In the genomic region with DNA sequence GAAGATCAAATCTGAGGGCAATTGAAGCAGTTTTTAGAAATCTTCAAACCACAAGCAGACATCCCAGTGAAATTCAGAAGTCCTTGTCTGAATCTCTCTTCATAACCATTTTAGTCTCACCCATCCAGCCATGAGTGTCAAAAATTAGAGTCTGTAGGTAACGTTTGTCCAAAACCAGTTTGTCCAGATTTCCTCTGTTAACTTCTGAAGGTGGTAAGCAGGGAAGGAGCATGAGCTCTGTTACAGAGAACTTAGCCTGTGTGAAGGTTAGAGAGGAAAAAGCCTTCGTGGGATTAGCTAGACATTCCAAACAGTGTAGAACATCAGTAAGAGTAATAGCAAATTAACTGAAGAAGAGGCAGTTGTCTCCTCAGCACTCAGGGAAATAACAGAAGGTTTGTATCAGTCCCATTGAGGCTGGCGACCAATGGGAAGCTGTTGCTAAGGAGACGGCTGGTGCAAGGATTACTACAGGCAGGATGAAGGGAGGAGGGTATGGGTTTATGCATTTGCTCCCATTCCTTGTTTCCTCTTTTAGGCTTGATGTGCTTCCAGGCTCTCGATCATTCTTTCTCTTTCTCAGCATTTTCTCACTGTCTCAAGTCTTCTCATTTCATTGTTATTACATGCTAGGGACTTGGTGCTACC, we compare ENCODE assay signal across 14 cellular contexts. TPM values are rescaled to one million over a fixed set of nuclear protein-coding genes. Genes with fewer than 3 reads are reported as not detected.
A peak's percentile ranks its signal among the peaks of the same experiment; 100 is the strongest.
DNase-seq lines count a peak whose midpoint lies in the region; ATAC-seq, FAIRE-seq and TF ChIP-seq lines count a peak whose summit lies in the region.
"Had no signal": no experiment of that assay in that cellular context is flagged by ENCODE, and none has a peak within 500 bp of the region (broad histone marks: within the 10 kb centered on the region; RNA-seq: fewer than 3 reads in every experiment).

No MANE protein-coding gene starts in this region.

- no peak overlapping the region for H3K4me3 ChIP-seq in CD8-positive, alpha-beta T cell (ENCODE audit: low read depth, low read length)
- H3K4me3 ChIP-seq: gastrocnemius medialis, left ventricle myocardium inferior had no signal

- H3K4me3 Mint-ChIP-seq in CD8-positive, alpha-beta T cell: no peak overlapping the region
- no peak overlapping the region for H3K4me3 Mint-ChIP-seq in activated naive CD8-positive, alpha-beta T cell treated with anti-CD3 and anti-CD28 coated beads, Interleukin-2, amount 10 ng/mL, durations not matched to agents 7 days and 5 days
- H3K4me3 Mint-ChIP-seq: activated naive CD4-positive, alpha-beta T cell treated with anti-CD3 and anti-CD28 coated beads for 36 hours had no signal

- H3K27ac Mint-ChIP-seq in CD8-positive, alpha-beta T cell: peak overlapping the region; percentile 97
- peak overlapping the region; percentile 98 for H3K27ac Mint-ChIP-seq in activated naive CD8-positive, alpha-beta T cell treated with anti-CD3 and anti-CD28 coated beads, Interleukin-2, amount 10 ng/mL, durations not matched to agents 7 days and 5 days
- H3K27ac Mint-ChIP-seq: activated naive CD4-positive, alpha-beta T cell treated with anti-CD3 and anti-CD28 coated beads for 36 hours; progenitor cell of endocrine pancreas had no signal

- ATAC-seq in CD8-positive, alpha-beta T cell: no peak
- ATAC-seq in activated naive CD8-positive, alpha-beta T cell treated with anti-CD3 and anti-CD28 coated beads, Interleukin-2, amount 10 ng/mL, durations not matched to agents 7 days and 5 days (ENCODE audit: low read depth): no peak
- ATAC-seq in HG03439 (IDR thresholded peaks at IDR 0.05; ENCODE audit: unreplicated experiment): no peak
- ATAC-seq: gastrocnemius medialis had no signal

- no peak for DNase-seq in CD8-positive, alpha-beta T cell
- DNase-seq in GM19239 (ENCODE audit: insufficient read length, low spot score) (no peak), myocyte (ENCODE audit: low read depth) (peak; percentile 16), T1000 (lab: John Stamatoyannopoulos, UW) (no peak)
- no peak for DNase-seq in activated naive CD8-positive, alpha-beta T cell treated with anti-CD3 and anti-CD28 coated beads, Interleukin-2, amount 10 ng/mL, durations not matched to agents 7 days and 5 days
- DNase-seq in NK-92 treated with Interleukin-12 subunit alpha and Interleukin-12 subunit beta, amount 100 ng/mL, for 24 hours (lab: John Stamatoyannopoulos, UW): no peak
- DNase-seq: activated naive CD4-positive, alpha-beta T cell treated with anti-CD3 and anti-CD28 coated beads for 36 hours; cortex of kidney; gastrocnemius medialis; left ventricle myocardium inferior; NCI-H2171 treated with DMSO at 0.1 percent for 48 hours; stimulated activated naive CD4-positive, alpha-beta T cell had no signal

- H3K36me3 ChIP-seq in CD8-positive, alpha-beta T cell (ENCODE audit: insufficient read depth, low read length): no peaks in the 10 kb centered on the region
- H3K36me3 ChIP-seq: gastrocnemius medialis, left ventricle myocardium inferior had no signal

- POLR2A ChIA-PET in CD8-positive, alpha-beta T cell (lab: Charles Lee): interaction anchor here (1.1 to 1.4 kb wide), 3 partner anchors 8 to 18 kb away, joined by 3 to 5 read pairs (median 3); a partner anchor contains a TSS
- POLR2A ChIA-PET in activated naive CD8-positive, alpha-beta T cell treated with anti-CD3 and anti-CD28 coated beads, Interleukin-2, amount 10 ng/mL, durations not matched to agents 7 days and 5 days (lab: Charles Lee): no interaction called here

- no peaks in the 10 kb centered on the region for H3K27me3 ChIP-seq in CD8-positive, alpha-beta T cell (ENCODE audit: insufficient read depth, low read length)
- H3K27me3 ChIP-seq: gastrocnemius medialis had no signal

- H3K9me3 ChIP-seq in CD8-positive, alpha-beta T cell (ENCODE audit: low read length): no peaks in the 10 kb centered on the region
- H3K9me3 ChIP-seq: gastrocnemius medialis, left ventricle myocardium inferior had no signal

- peaks cover 47% of the 10 kb centered on the region for H3K4me1 ChIP-seq in CD8-positive, alpha-beta T cell (ENCODE audit: insufficient read depth, low read length)
- H3K4me1 ChIP-seq: gastrocnemius medialis, left ventricle myocardium inferior had no signal

- H3K9me3 Mint-ChIP-seq in CD8-positive, alpha-beta T cell: no peaks in the 10 kb centered on the region
- peaks cover 4% of the 10 kb centered on the region for H3K9me3 Mint-ChIP-seq in activated naive CD8-positive, alpha-beta T cell treated with anti-CD3 and anti-CD28 coated beads, Interleukin-2, amount 10 ng/mL, durations not matched to agents 7 days and 5 days
- H3K9me3 Mint-ChIP-seq: activated naive CD4-positive, alpha-beta T cell treated with anti-CD3 and anti-CD28 coated beads for 36 hours had no signal

- peak overlapping the region; percentile 14 for H3K27ac ChIP-seq in CD8-positive, alpha-beta T cell (ENCODE audit: low read depth, low read length)
- H3K27ac ChIP-seq: gastrocnemius medialis, left ventricle myocardium inferior had no signal

- no peaks in the 10 kb centered on the region for H3K36me3 Mint-ChIP-seq in CD8-positive, alpha-beta T cell
- H3K36me3 Mint-ChIP-seq in activated naive CD8-positive, alpha-beta T cell treated with anti-CD3 and anti-CD28 coated beads, Interleukin-2, amount 10 ng/mL, durations not matched to agents 7 days and 5 days: peaks cover 5% of the 10 kb centered on the region

- no peak for TF ChIP-seq CTCF in CD8-positive, alpha-beta T cell (IDR thresholded peaks at IDR 0.05)

- peaks cover 63% of the 10 kb centered on the region for H3K4me1 Mint-ChIP-seq in CD8-positive, alpha-beta T cell (ENCODE audit: low read depth)
- H3K4me1 Mint-ChIP-seq in activated naive CD8-positive, alpha-beta T cell treated with anti-CD3 and anti-CD28 coated beads, Interleukin-2, amount 10 ng/mL, durations not matched to agents 7 days and 5 days: peaks cover 40% of the 10 kb centered on the region

- H3K27me3 Mint-ChIP-seq in CD8-positive, alpha-beta T cell (ENCODE audit: low read depth): no peaks in the 10 kb centered on the region
- no peaks in the 10 kb centered on the region for H3K27me3 Mint-ChIP-seq in activated naive CD8-positive, alpha-beta T cell treated with anti-CD3 and anti-CD28 coated beads, Interleukin-2, amount 10 ng/mL, durations not matched to agents 7 days and 5 days

- CTCF ChIA-PET in CD8-positive, alpha-beta T cell (lab: Charles Lee): interaction anchor here (1.3 to 5.8 kb wide), 4 partner anchors 13 to 33 kb away, joined by 3 to 34 read pairs (median 18); no protein-coding TSS in a partner anchor

- intact Hi-C loops in CD8-positive, alpha-beta T cell (cut with DNase I, micrococcal nuclease): loop anchor here (2.0 to 10.0 kb wide), 2 partner anchors 15 to 279 kb away; no protein-coding TSS in a partner anchor

- FAIRE-seq in GM19239 (lab: Jason Lieb, UNC): peak; percentile 66

RNA-seq across cellular contexts. Expression of a gene that starts 8.7 kb away (rescaled TPM):
- 10 to 100 TPM; 13.3 to 14.4 TPM for total RNA-seq in CD8-positive, alpha-beta T cell
- 10 to 100 TPM; 24.3 to 25.8 TPM for total RNA-seq in activated naive CD8-positive, alpha-beta T cell treated with anti-CD3 and anti-CD28 coated beads, Interleukin-2, amount 10 ng/mL, durations not matched to agents 7 days and 5 days
- total RNA-seq in myocyte: 5.6 and 7.3 TPM in 2 replicates
- 6.1 TPM for polyA plus RNA-seq in myocyte (2012)
